ENCODE assay signal across 15 cellular contexts in genomic region chr20:3815703-3816315, GRCh38. TPM values are rescaled to one million over a fixed set of nuclear protein-coding genes. Genes with fewer than 3 reads are reported as not detected.
DNase-seq lines count a peak whose midpoint lies in the region; ATAC-seq and TF ChIP-seq lines count a peak whose summit lies in the region.
"Had no signal": no experiment of that assay in that cellular context is flagged by ENCODE, and none has a peak within 500 bp of the region (broad histone marks: within the 10 kb centered on the region; RNA-seq: fewer than 3 reads in every experiment).

No MANE protein-coding gene starts in this region.

- peak overlapping the region; percentile 76 for H3K27ac Mint-ChIP-seq in activated CD4-positive, alpha-beta T cell treated with anti-CD3 and anti-CD28 coated beads for 36 hours
- peak overlapping the region; percentile 90 for H3K27ac Mint-ChIP-seq in activated naive CD8-positive, alpha-beta T cell

- H3K4me2 ChIP-seq in OCI-LY7 (ENCODE audit: low read length) (0 out of 2 replicates have a peak overlapping the region, but pooled peaks have one; percentile 24), trophoblast cell (ENCODE audit: low read length) (no peak overlapping the region)

- H4K12ac ChIP-seq in trophoblast cell (ENCODE audit: low read depth, low read length) = no peak overlapping the region

- H3K18ac ChIP-seq in trophoblast cell (ENCODE audit: low read length) = no peak overlapping the region

- H3K4me1 ChIP-seq in OCI-LY7 (ENCODE audit: insufficient read depth, low read length, poor library complexity, severe bottlenecking) = peaks cover 29% of the 10 kb centered on the region
- peaks cover 10 to 12% of the 10 kb centered on the region in 2 experiments for H3K4me1 ChIP-seq in trophoblast cell (ENCODE audit: control insufficient read depth in 1 of 2, insufficient read depth in 2 of 2, low read length in 2 of 2)
- no peaks in the 10 kb centered on the region for H3K4me1 ChIP-seq in aorta (ENCODE audit: control insufficient read depth in 1 of 2, insufficient read depth in 2 of 2, low read length in 2 of 2)

- no peak overlapping the region for H3K14ac ChIP-seq in trophoblast cell (ENCODE audit: low read length)

- no TSS peak for BruUV-seq in OCI-LY7 (replicated peaks; lab: Mats Ljungman, UMichigan)

- peak; percentile 48 for DNase-seq in activated CD4-positive, alpha-beta T cell treated with anti-CD3 and anti-CD28 coated beads for 36 hours
- no peak for DNase-seq in activated CD4-positive, alpha-beta T cell treated with anti-CD3 and anti-CD28 coated beads for 4 hours
- DNase-seq in OCI-LY7 (ENCODE audit: low spot score) (no peak), trophoblast cell (no peak), SW480 (ENCODE audit: low spot score) (no peak), NCI-H2171 treated with DMSO at 0.1 percent for 48 hours (lab: John Stamatoyannopoulos, UW) (no peak), aorta (no peak)
- DNase-seq: 8988T; amygdala; colonic mucosa; left lung; NCI-H524; stimulated activated CD4-positive, alpha-beta T cell treated with anti-CD3 and anti-CD28 coated beads, Interleukin-4, amount 100 ng/mL, for 1 hour had no signal

- H3K79me2 ChIP-seq in OCI-LY7 (ENCODE audit: insufficient read depth, low read depth, low read length) (peaks cover under 1% of the 10 kb centered on the region; the same call in 1 of the 2 replicates), trophoblast cell (ENCODE audit: control insufficient read depth, insufficient read depth, low read length, poor library complexity) (peaks cover 6% of the 10 kb centered on the region)

- intact Hi-C loops in activated CD4-positive, alpha-beta T cell treated with anti-CD3 and anti-CD28 coated beads for 36 hours (cut with DNase I, micrococcal nuclease) = loop anchor here in 1 of 2 experiments (10.0 kb wide), 1 partner anchor 341 kb away; the partner anchor contains the start of gene ATRN
- intact Hi-C loops in OCI-LY7 (cut with micrococcal nuclease; ENCODE audit: unreplicated experiment) = no loop called here
- intact Hi-C loops in aorta (cut with DNase I) = no loop called here

- H3K9me2 ChIP-seq in OCI-LY7 (ENCODE audit: insufficient read depth, low read length) = no peaks in the 10 kb centered on the region

- no peak overlapping the region for H3K4me3 Mint-ChIP-seq in activated CD4-positive, alpha-beta T cell treated with anti-CD3 and anti-CD28 coated beads for 36 hours
- H3K4me3 Mint-ChIP-seq in activated naive CD8-positive, alpha-beta T cell = peak overlapping the region; percentile 68

- H4K8ac ChIP-seq in trophoblast cell (ENCODE audit: low read depth, low read length) = no peak overlapping the region

- no peak overlapping the region for H2BK5ac ChIP-seq in trophoblast cell (ENCODE audit: low read depth, low read length, poor library complexity)

- POLR2A ChIA-PET in activated CD4-positive, alpha-beta T cell treated with anti-CD3 and anti-CD28 coated beads for 36 hours (lab: Charles Lee) = interaction anchor here (1.1 kb wide), 1 partner anchor 15 kb away, joined by 4 read pairs; no protein-coding TSS in a partner anchor
- POLR2A ChIA-PET in OCI-LY7 (lab: Charles Lee) = interaction anchor here (0.6 kb wide), 1 partner anchor 25 kb away, joined by 4 read pairs; no protein-coding TSS in a partner anchor

- H3K9me3 ChIP-seq in OCI-LY7 (ENCODE audit: low read length) (no peaks in the 10 kb centered on the region), trophoblast cell (ENCODE audit: insufficient read depth, low read depth, low read length) (no peaks in the 10 kb centered on the region), aorta (ENCODE audit: control insufficient read depth, low read length) (no peaks in the 10 kb centered on the region)
- H3K9me3 ChIP-seq: colonic mucosa, left lung had no signal

- H3K79me1 ChIP-seq in trophoblast cell (ENCODE audit: low read length) = peaks cover 8% of the 10 kb centered on the region

- H2AK5ac ChIP-seq in trophoblast cell (ENCODE audit: low read length) = no peak overlapping the region

- no peaks in the 10 kb centered on the region for H3K27me3 Mint-ChIP-seq in activated CD4-positive, alpha-beta T cell treated with anti-CD3 and anti-CD28 coated beads for 36 hours
- H3K27me3 Mint-ChIP-seq in activated naive CD8-positive, alpha-beta T cell = no peaks in the 10 kb centered on the region

- no peaks in the 10 kb centered on the region for H3K9me3 Mint-ChIP-seq in activated CD4-positive, alpha-beta T cell treated with anti-CD3 and anti-CD28 coated beads for 36 hours (ENCODE audit: low read depth)
- no peaks in the 10 kb centered on the region for H3K9me3 Mint-ChIP-seq in activated naive CD8-positive, alpha-beta T cell (ENCODE audit: low read depth)

- no peak for ATAC-seq in activated CD4-positive, alpha-beta T cell treated with anti-CD3 and anti-CD28 coated beads for 36 hours
- no peak for ATAC-seq in aorta (ENCODE audit: low FRiP score)
- ATAC-seq: activated CD4-positive, CD25-positive, alpha-beta regulatory T cell treated with anti-CD3 and anti-CD28 coated beads, Interleukin-2, amount 50 U/mL, for 24 hours; left lung had no signal

- H3K27me3 ChIP-seq in trophoblast cell (ENCODE audit: insufficient read depth, low read length) (no peaks in the 10 kb centered on the region), aorta (ENCODE audit: control insufficient read depth in 1 of 2, insufficient read depth in 2 of 2, low read length in 1 of 2) (no peaks in the 10 kb centered on the region)
- H3K27me3 ChIP-seq: colonic mucosa, left lung had no signal

- H2BK120ac ChIP-seq in trophoblast cell (ENCODE audit: insufficient read depth, low read length, poor library complexity) = no peak overlapping the region

- H3K23ac ChIP-seq in trophoblast cell (ENCODE audit: low read length) = no peak overlapping the region

- WGBS in trophoblast cell (ENCODE audit: extremely low coverage, insufficient coverage, insufficient read length) = no CpG with 5 or more reads among the region's 9 CpGs
- WGBS in aorta, 2 donors = 86 to 91% methylated on average over 9 of the region's 9 CpGs

- no peak overlapping the region for H2AFZ ChIP-seq in OCI-LY7 (ENCODE audit: low read length)
- no peak overlapping the region for H2AFZ ChIP-seq in trophoblast cell (ENCODE audit: insufficient read depth, low read length, poor library complexity)

- TF ChIP-seq CTCF in OCI-LY7 (conservative IDR thresholded peaks at IDR 0.05; ENCODE audit: low read length) = no peak

- no peak overlapping the region for H3K27ac ChIP-seq in OCI-LY7 (ENCODE audit: low read depth, low read length, poor library complexity, severe bottlenecking)
- no peak overlapping the region for H3K27ac ChIP-seq in trophoblast cell (ENCODE audit: low read depth, low read length)
- H3K27ac ChIP-seq in aorta (ENCODE audit: low read depth in 1 of 2, low read length in 2 of 2) = no peak overlapping the region
- H3K27ac ChIP-seq: colonic mucosa, left lung had no signal

- H3K4me3 ChIP-seq in OCI-LY7 (ENCODE audit: low read depth, low read length, poor library complexity, severe bottlenecking) (no peak overlapping the region), trophoblast cell (ENCODE audit: low read depth, low read length) (peak overlapping the region; percentile 14), aorta (ENCODE audit: low read length in 2 of 2) (no peak overlapping the region)
- H3K4me3 ChIP-seq: colonic mucosa, left lung had no signal

- no peaks in the 10 kb centered on the region for H3K36me3 Mint-ChIP-seq in activated CD4-positive, alpha-beta T cell treated with anti-CD3 and anti-CD28 coated beads for 36 hours (ENCODE audit: low read depth)
- no peaks in the 10 kb centered on the region for H3K36me3 Mint-ChIP-seq in activated naive CD8-positive, alpha-beta T cell

- H3K36me3 ChIP-seq in OCI-LY7 (ENCODE audit: insufficient read depth, low read length) = no peaks in the 10 kb centered on the region
- no peaks in the 10 kb centered on the region for H3K36me3 ChIP-seq in trophoblast cell (ENCODE audit: control insufficient read depth in 1 of 2, insufficient read depth in 2 of 2, low read length in 2 of 2)
- no peaks in the 10 kb centered on the region for H3K36me3 ChIP-seq in aorta (ENCODE audit: control insufficient read depth in 1 of 2, insufficient read depth in 2 of 2, low read length in 1 of 2)
- H3K36me3 ChIP-seq: colonic mucosa, left lung had no signal

- H2BK12ac ChIP-seq in trophoblast cell (ENCODE audit: low read length) = no peak overlapping the region

- H4K20me1 ChIP-seq in OCI-LY7 (ENCODE audit: insufficient read depth, low read length) = no peaks in the 10 kb centered on the region

- peaks cover 65% of the 10 kb centered on the region for H3K4me1 Mint-ChIP-seq in activated CD4-positive, alpha-beta T cell treated with anti-CD3 and anti-CD28 coated beads for 36 hours
- peaks cover 76% of the 10 kb centered on the region for H3K4me1 Mint-ChIP-seq in activated naive CD8-positive, alpha-beta T cell (ENCODE audit: low read depth)

- CTCF ChIA-PET in activated CD4-positive, alpha-beta T cell treated with anti-CD3 and anti-CD28 coated beads for 36 hours (lab: Charles Lee) = interaction anchor here (0.6 to 1.5 kb wide), 3 partner anchors 16 to 105 kb away, joined by 3 to 4 read pairs (median 4); partner anchors contain the start of gene ADISSP
- CTCF ChIA-PET in OCI-LY7 (lab: Charles Lee; ENCODE audit: unreplicated experiment) = no interaction called here

- no peak overlapping the region for H4K91ac ChIP-seq in trophoblast cell (ENCODE audit: low read depth, low read length)

- H3K4ac ChIP-seq in trophoblast cell (ENCODE audit: low read depth, low read length) = no peak overlapping the region

- no peak overlapping the region for H3K9ac ChIP-seq in trophoblast cell (ENCODE audit: low read length)

RNA-seq across cellular contexts. Expression of gene AP5S1, which starts 4.5 kb away (rescaled TPM):
- 10 to 100 TPM in 1 of 2 experiments, 1 to 10 TPM in 1; 9.1 to 11.3 TPM for total RNA-seq in activated CD4-positive, alpha-beta T cell treated with anti-CD3 and anti-CD28 coated beads for 36 hours
- 6.2 and 9.8 TPM in 2 replicates for total RNA-seq in OCI-LY7 (2014; rRNA removed; shearing (Covaris generic))
- total RNA-seq in OCI-LY7 (2022) = 9.9 and 12.1 TPM in 2 replicates
- 4.4 and 4.5 TPM in 2 replicates for polyA plus RNA-seq in trophoblast cell (2013)
- 10 to 100 TPM in 1 of 2 donors, 1 to 10 TPM in 1; 9.9 to 12.3 TPM for total RNA-seq in aorta
- polyA plus RNA-seq in aorta = 1 to 10 TPM; 4.4 to 5.9 TPM

RNA-seq across cellular contexts. Expression of gene CDC25B, which starts 19.7 kb away (rescaled TPM):
- total RNA-seq in activated CD4-positive, alpha-beta T cell treated with anti-CD3 and anti-CD28 coated beads for 36 hours = 10 to 100 TPM; 79.8 to 96.2 TPM
- total RNA-seq in OCI-LY7 (2014; rRNA removed; shearing (Covaris generic)) = 86.1 and 89.2 TPM in 2 replicates
- 119 and 147 TPM in 2 replicates for total RNA-seq in OCI-LY7 (2022)
- polyA plus RNA-seq in trophoblast cell (2013) = 25.2 and 26.6 TPM in 2 replicates
- 10 to 100 TPM; 29.6 to 56.3 TPM for total RNA-seq in aorta
- polyA plus RNA-seq in aorta = 10 to 100 TPM in 1 of 2 donors, 1 to 10 TPM in 1; 9.9 to 87.5 TPM

RNA-seq across cellular contexts. Expression of gene CENPB, which starts 29.3 kb away (rescaled TPM):
- total RNA-seq in activated CD4-positive, alpha-beta T cell treated with anti-CD3 and anti-CD28 coated beads for 36 hours = 10 to 100 TPM; 46.2 to 48.3 TPM
- 32.5 and 39.1 TPM in 2 replicates for total RNA-seq in OCI-LY7 (2014; rRNA removed; shearing (Covaris generic))
- total RNA-seq in OCI-LY7 (2022) (31.2 and 34.8 TPM in 2 replicates), aorta (10 to 100 TPM; 79.7 to 89.4 TPM)
- 23.2 and 23.8 TPM in 2 replicates for polyA plus RNA-seq in trophoblast cell (2013)
- polyA plus RNA-seq in aorta = 10 to 100 TPM; 44.7 to 86.8 TPM

RNA-seq across cellular contexts. Expression of gene MAVS, which starts 30.8 kb away (rescaled TPM):
- 10 to 100 TPM; 23.2 to 25.9 TPM for total RNA-seq in activated CD4-positive, alpha-beta T cell treated with anti-CD3 and anti-CD28 coated beads for 36 hours
- 15.3 and 19.8 TPM in 2 replicates for total RNA-seq in OCI-LY7 (2014; rRNA removed; shearing (Covaris generic))
- total RNA-seq in OCI-LY7 (2022) = 35.5 and 37.2 TPM in 2 replicates
- 17.5 and 17.6 TPM in 2 replicates for polyA plus RNA-seq in trophoblast cell (2013)
- 10 to 100 TPM; 33.4 to 36.1 TPM for total RNA-seq in aorta
- 10 to 100 TPM; 11.1 to 14.6 TPM for polyA plus RNA-seq in aorta

RNA-seq across cellular contexts. Expression of gene SPEF1, which starts 34.6 kb away (rescaled TPM):
- under 1 TPM in 1 of 2 experiments, not detected in 1; 0.14 TPM for total RNA-seq in activated CD4-positive, alpha-beta T cell treated with anti-CD3 and anti-CD28 coated beads for 36 hours
- 0.09 and 0.10 TPM in 2 replicates for total RNA-seq in OCI-LY7 (2014; rRNA removed; shearing (Covaris generic))
- total RNA-seq in OCI-LY7 (2022) (0.27 TPM in 1 of 2 replicates, not detected in the other), aorta (not detected)
- 0.04 and 0.11 TPM in 2 replicates for polyA plus RNA-seq in trophoblast cell (2013)
- under 1 TPM in 1 of 2 donors, not detected in 1; 0.90 TPM for polyA plus RNA-seq in aorta
- total RNA-seq: colonic mucosa had no signal
